Comparison of ENCODE assay signal across 18 cellular contexts in the genomic region with DNA sequence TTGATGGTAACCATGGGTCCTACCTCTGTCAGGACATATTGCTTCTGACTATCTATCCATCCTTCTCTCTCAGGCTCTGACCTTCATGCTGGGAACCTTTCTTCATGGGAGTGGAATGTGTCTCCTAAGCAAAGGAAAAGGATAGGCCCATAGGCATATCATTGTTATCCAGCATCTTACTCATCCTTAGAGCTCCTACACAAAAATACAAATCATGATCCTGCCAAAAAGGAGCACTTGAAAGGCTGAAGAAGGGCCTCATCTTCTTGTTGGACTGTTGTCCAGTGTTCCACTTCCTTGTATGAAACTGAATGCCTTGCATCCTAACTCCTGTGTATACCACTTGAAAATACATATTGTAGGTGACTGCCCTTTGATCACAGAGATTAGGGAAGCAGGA.
A peak's percentile ranks its signal among the peaks of the same experiment; 100 is the strongest.
DNase-seq lines count a peak whose midpoint lies in the region; FAIRE-seq and TF ChIP-seq lines count a peak whose summit lies in the region.
"Had no signal": no experiment of that assay in that cellular context is flagged by ENCODE, and none has a peak within 500 bp of the region (broad histone marks: within the 10 kb centered on the region; RNA-seq: fewer than 3 reads in every experiment).

No MANE protein-coding gene starts in this region.

- no peak for TF ChIP-seq CTCF in vagina (IDR thresholded peaks at IDR 0.05)

- DNase-seq in H54 (ENCODE audit: insufficient read length, low spot score) (no peak), globus pallidus (ENCODE audit: low spot score) (peak; percentile 59), DMS79 (lab: John Stamatoyannopoulos, UW) (no peak), vagina (ENCODE audit: extremely low spot score in 2 of 2) (no peak), NCI-H1436 (lab: John Stamatoyannopoulos, UW) (no peak)
- DNase-seq: C1 segment of cervical spinal cord; Calu3; CD4-positive, alpha-beta T cell; DMS 273 treated with DMSO at 0.1 percent for 48 hours; DND-41; GDM1; GOT3 had no signal

- no peak for TF ChIP-seq POLR2A in H54 (IDR thresholded peaks at IDR 0.05; ENCODE audit: low read depth, low read length)
- TF ChIP-seq POLR2A in vagina (IDR thresholded peaks at IDR 0.05), result no peak

- H3K27me3 ChIP-seq in neuron (ENCODE audit: insufficient read depth, low read length), result no peaks in the 10 kb centered on the region
- H3K27me3 ChIP-seq in vagina, result no peaks in the 10 kb centered on the region

- intact Hi-C loops in vagina (cut with DNase I), result no loop called here

- H3K9me3 ChIP-seq in neuron (ENCODE audit: low read length) (no peaks in the 10 kb centered on the region), vagina (no peaks in the 10 kb centered on the region)
- H3K9me3 ChIP-seq: HAP-1 had no signal

- H2AFZ ChIP-seq in neuron (ENCODE audit: low read depth, low read length), result no peak overlapping the region

- H3K27ac ChIP-seq in angular gyrus (ENCODE audit: low read depth, low read length) (peak overlapping the region; percentile 40), vagina (no peak overlapping the region)

- H3K4me3 ChIP-seq in neuron (ENCODE audit: low read length) (peak overlapping the region; percentile 86), vagina (no peak overlapping the region)
- H3K4me3 ChIP-seq: HAP-1 had no signal

- H3K36me3 ChIP-seq in neuron (ENCODE audit: insufficient read depth, low read length), result peaks cover 33% of the 10 kb centered on the region
- H3K36me3 ChIP-seq in vagina, result no peaks in the 10 kb centered on the region
- H3K36me3 ChIP-seq: HAP-1 had no signal

- peaks cover 67% of the 10 kb centered on the region for H3K4me1 ChIP-seq in neuron (ENCODE audit: insufficient read depth, low read length)
- no peaks in the 10 kb centered on the region for H3K4me1 ChIP-seq in vagina

- FAIRE-seq in H54 (lab: Jason Lieb, UNC), result peak; percentile 69
- FAIRE-seq: A204.1, GM12892, GM19239 had no signal
